In the genomic region with DNA sequence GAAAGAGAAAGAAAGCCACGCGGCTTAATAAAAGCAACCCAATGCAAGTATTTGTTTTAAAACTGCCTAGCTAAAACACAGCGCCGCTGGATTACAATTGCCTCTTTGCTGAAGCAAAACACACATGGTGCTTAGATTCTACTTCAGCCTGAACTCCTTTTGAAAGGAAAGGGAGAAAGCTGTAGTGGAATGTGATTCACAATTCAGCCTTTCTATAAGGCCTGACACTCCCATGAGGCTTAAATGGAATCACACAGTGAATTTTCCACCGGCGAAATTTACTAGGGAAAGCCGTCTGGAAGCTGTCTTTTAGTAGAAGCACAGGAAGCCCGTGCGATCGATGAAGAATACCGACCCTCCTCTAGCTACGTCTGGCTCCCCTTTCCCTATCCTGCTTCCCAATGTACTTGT, we compare ENCODE assay signal across 11 cellular contexts.
DNase-seq lines count a peak whose midpoint lies in the region; ATAC-seq and TF ChIP-seq lines count a peak whose summit lies in the region.
"Had no signal": no experiment of that assay in that cellular context is flagged by ENCODE, and none has a peak within 500 bp of the region (broad histone marks: within the 10 kb centered on the region; RNA-seq: fewer than 3 reads in every experiment).

No MANE protein-coding gene starts in this region.

- no peaks in the 10 kb centered on the region for H3K79me2 ChIP-seq in SK-N-SH (ENCODE audit: insufficient read depth)

- H3K27ac ChIP-seq in SK-N-SH (ENCODE audit: low read depth in 2 of 2, low read length in 1 of 2) = no peak overlapping the region

- peaks cover 2% of the 10 kb centered on the region for H3F3A ChIP-seq in SK-N-SH (replicated peaks; ENCODE audit: insufficient read depth)

- POLR2A ChIA-PET in SK-N-SH (lab: Yijun Ruan, JAX) = no interaction called here

- H3K27me3 ChIP-seq in SK-N-SH (ENCODE audit: insufficient read depth) = no peaks in the 10 kb centered on the region

- peak; percentile 16 for DNase-seq in Daoy (ENCODE audit: low read depth)
- DNase-seq in SK-N-SH = no peak
- peak; percentile 37 for DNase-seq in fibroblast of the aortic adventitia (ENCODE audit: low read depth)
- DNase-seq in pons (ENCODE audit: low spot score) = peak; percentile 42
- DNase-seq in NCI-H69 (lab: John Stamatoyannopoulos, UW) = no peak
- DNase-seq in mucosa of gallbladder (ENCODE audit: low spot score) = no peak
- no peak for DNase-seq in activated CD4-positive, alpha-beta T cell treated with anti-CD3 and anti-CD28 coated beads for 48 hours
- DNase-seq: NCI-H1436 treated with DMSO at 0.1 percent for 48 hours had no signal

- no peaks in the 10 kb centered on the region for H3K9me2 ChIP-seq in SK-N-SH

- no peak for TF ChIP-seq EP300 in SK-N-SH (IDR thresholded peaks at IDR 0.05; ENCODE audit: borderline replicate concordance in 1 of 2, low read depth in 1 of 2, low read length in 1 of 2)

- TF ChIP-seq RAD21 in SK-N-SH (IDR thresholded peaks at IDR 0.05; ENCODE audit: low read length) = no peak

- H3K36me3 ChIP-seq in SK-N-SH (replicated peaks in 1 of 2; ENCODE audit: control insufficient read depth in 1 of 2, insufficient read depth in 2 of 2, low read length in 1 of 2) = no peaks in the 10 kb centered on the region

- WGBS in SK-N-SH (ENCODE audit: low lambda C conversion rate) = 18% methylated on average over 12 of the region's 12 CpGs

- no peak overlapping the region for H3K9ac ChIP-seq in SK-N-SH

- H4K20me1 ChIP-seq in SK-N-SH (ENCODE audit: insufficient read depth) = no peaks in the 10 kb centered on the region

- H3K4me3 ChIP-seq in SK-N-SH (ENCODE audit: low read depth in 2 of 2, low read length in 1 of 2) = peak overlapping the region; percentile 30 to 52; a peak in 2 of 4 replicates
- H3K4me3 ChIP-seq in fibroblast of the aortic adventitia (ENCODE audit: low read depth, low read length) = peak overlapping the region; percentile 9

- CTCF ChIA-PET in SK-N-SH (lab: Yijun Ruan, JAX) = interaction anchor here (0.9 to 3.0 kb wide), 26 partner anchors 8 to 951 kb away, joined by 3 to 48 read pairs (median 4); no protein-coding TSS in a partner anchor

- no peaks in the 10 kb centered on the region for H3K9me3 ChIP-seq in SK-N-SH
- H3K9me3 ChIP-seq: Caco-2 had no signal

- no peak for TF ChIP-seq CTCF in SK-N-SH (IDR thresholded peaks at IDR 0.05)
- TF ChIP-seq CTCF in fibroblast of the aortic adventitia (IDR thresholded peaks at IDR 0.05; ENCODE audit: insufficient read depth, low read length) = no peak

- H2AFZ ChIP-seq in SK-N-SH (ENCODE audit: low read depth) = peak overlapping the region; percentile 80

- H3K4me2 ChIP-seq in SK-N-SH = peak overlapping the region; percentile 56

- H3K4me1 ChIP-seq in SK-N-SH (ENCODE audit: control insufficient read depth in 1 of 2, insufficient read depth in 2 of 2, low read depth in 1 of 2, low read length in 1 of 2) = no peaks in the 10 kb centered on the region
- H3K4me1 ChIP-seq: Caco-2 had no signal

- ATAC-seq in GM18511 (IDR thresholded peaks at IDR 0.05; ENCODE audit: unreplicated experiment) = no peak
- ATAC-seq: activated CD4-positive, CD25-positive, alpha-beta regulatory T cell treated with anti-CD3 and anti-CD28 coated beads, Interleukin-2, amount 50 U/mL, for 24 hours had no signal

TF ChIP-seq in SK-N-SH, 30 proteins besides CTCF, POLR2A, EP300 and RAD21:
- TF ChIP-seq ELF1 (IDR thresholded peaks at IDR 0.05) (no peak), TAF1 (IDR thresholded peaks at IDR 0.05; ENCODE audit: borderline replicate concordance, low read depth, low read length) (no peak), POLR2AphosphoS5 (IDR thresholded peaks at IDR 0.05; ENCODE audit: low read depth, low read length) (no peak), EZH2phosphoT487 (IDR thresholded peaks at IDR 0.05; ENCODE audit: borderline replicate concordance, low read depth) (no peak), MXI1 (IDR thresholded peaks at IDR 0.05; ENCODE audit: low read depth, low read length) (no peak), JUND (IDR thresholded peaks at IDR 0.05) (no peak), CHD2 (IDR thresholded peaks at IDR 0.05; ENCODE audit: low read length, partially characterized antibody) (no peak), MEF2A (IDR thresholded peaks at IDR 0.05; ENCODE audit: borderline replicate concordance, low read depth) (no peak), NRF1 (IDR thresholded peaks at IDR 0.05; ENCODE audit: low read depth, low read length) (no peak)
- TF ChIP-seq, protein P1, sequence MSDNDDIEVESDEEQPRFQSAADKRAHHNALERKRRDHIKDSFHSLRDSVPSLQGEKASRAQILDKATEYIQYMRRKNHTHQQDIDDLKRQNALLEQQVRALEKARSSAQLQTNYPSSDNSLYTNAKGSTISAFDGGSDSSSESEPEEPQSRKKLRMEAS (IDR thresholded peaks at IDR 0.05; ENCODE audit: low read depth) = no peak
- TF ChIP-seq, protein P2, sequence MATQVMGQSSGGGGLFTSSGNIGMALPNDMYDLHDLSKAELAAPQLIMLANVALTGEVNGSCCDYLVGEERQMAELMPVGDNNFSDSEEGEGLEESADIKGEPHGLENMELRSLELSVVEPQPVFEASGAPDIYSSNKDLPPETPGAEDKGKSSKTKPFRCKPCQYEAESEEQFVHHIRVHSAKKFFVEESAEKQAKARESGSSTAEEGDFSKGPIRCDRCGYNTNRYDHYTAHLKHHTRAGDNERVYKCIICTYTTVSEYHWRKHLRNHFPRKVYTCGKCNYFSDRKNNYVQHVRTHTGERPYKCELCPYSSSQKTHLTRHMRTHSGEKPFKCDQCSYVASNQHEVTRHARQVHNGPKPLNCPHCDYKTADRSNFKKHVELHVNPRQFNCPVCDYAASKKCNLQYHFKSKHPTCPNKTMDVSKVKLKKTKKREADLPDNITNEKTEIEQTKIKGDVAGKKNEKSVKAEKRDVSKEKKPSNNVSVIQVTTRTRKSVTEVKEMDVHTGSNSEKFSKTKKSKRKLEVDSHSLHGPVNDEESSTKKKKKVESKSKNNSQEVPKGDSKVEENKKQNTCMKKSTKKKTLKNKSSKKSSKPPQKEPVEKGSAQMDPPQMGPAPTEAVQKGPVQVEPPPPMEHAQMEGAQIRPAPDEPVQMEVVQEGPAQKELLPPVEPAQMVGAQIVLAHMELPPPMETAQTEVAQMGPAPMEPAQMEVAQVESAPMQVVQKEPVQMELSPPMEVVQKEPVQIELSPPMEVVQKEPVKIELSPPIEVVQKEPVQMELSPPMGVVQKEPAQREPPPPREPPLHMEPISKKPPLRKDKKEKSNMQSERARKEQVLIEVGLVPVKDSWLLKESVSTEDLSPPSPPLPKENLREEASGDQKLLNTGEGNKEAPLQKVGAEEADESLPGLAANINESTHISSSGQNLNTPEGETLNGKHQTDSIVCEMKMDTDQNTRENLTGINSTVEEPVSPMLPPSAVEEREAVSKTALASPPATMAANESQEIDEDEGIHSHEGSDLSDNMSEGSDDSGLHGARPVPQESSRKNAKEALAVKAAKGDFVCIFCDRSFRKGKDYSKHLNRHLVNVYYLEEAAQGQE (IDR thresholded peaks at IDR 0.05; ENCODE audit: low read depth, low read length) = no peak
- TF ChIP-seq, protein P3, sequence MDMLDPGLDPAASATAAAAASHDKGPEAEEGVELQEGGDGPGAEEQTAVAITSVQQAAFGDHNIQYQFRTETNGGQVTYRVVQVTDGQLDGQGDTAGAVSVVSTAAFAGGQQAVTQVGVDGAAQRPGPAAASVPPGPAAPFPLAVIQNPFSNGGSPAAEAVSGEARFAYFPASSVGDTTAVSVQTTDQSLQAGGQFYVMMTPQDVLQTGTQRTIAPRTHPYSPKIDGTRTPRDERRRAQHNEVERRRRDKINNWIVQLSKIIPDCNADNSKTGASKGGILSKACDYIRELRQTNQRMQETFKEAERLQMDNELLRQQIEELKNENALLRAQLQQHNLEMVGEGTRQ (IDR thresholded peaks at IDR 0.05; ENCODE audit: borderline replicate concordance, low read depth, low read length) = no peak
- TF ChIP-seq, protein P4, sequence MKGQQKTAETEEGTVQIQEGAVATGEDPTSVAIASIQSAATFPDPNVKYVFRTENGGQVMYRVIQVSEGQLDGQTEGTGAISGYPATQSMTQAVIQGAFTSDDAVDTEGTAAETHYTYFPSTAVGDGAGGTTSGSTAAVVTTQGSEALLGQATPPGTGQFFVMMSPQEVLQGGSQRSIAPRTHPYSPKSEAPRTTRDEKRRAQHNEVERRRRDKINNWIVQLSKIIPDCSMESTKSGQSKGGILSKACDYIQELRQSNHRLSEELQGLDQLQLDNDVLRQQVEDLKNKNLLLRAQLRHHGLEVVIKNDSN (IDR thresholded peaks at IDR 0.05; ENCODE audit: borderline replicate concordance, low read depth) = no peak
- TF ChIP-seq, protein P5, sequence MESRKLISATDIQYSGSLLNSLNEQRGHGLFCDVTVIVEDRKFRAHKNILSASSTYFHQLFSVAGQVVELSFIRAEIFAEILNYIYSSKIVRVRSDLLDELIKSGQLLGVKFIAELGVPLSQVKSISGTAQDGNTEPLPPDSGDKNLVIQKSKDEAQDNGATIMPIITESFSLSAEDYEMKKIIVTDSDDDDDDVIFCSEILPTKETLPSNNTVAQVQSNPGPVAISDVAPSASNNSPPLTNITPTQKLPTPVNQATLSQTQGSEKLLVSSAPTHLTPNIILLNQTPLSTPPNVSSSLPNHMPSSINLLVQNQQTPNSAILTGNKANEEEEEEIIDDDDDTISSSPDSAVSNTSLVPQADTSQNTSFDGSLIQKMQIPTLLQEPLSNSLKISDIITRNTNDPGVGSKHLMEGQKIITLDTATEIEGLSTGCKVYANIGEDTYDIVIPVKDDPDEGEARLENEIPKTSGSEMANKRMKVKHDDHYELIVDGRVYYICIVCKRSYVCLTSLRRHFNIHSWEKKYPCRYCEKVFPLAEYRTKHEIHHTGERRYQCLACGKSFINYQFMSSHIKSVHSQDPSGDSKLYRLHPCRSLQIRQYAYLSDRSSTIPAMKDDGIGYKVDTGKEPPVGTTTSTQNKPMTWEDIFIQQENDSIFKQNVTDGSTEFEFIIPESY (IDR thresholded peaks at IDR 0.05; ENCODE audit: borderline replicate concordance, low read depth) = no peak

Comparison
In these comparisons a context has a peak if more than half of its experiments do, and no peak if none do; other contexts are left out.
1. DNase-seq: peak in Daoy (single experiment), fibroblast of the aortic adventitia (single experiment) and pons (single experiment); none in SK-N-SH (single experiment), NCI-H69 (single experiment), mucosa of gallbladder (single experiment) and activated CD4-positive, alpha-beta T cell treated with anti-CD3 and anti-CD28 coated beads for 48 hours (single experiment).